In genomic region chr12:15846887-15847286, GRCh38 we compare ENCODE assay signal across 22 cellular contexts. TPM values are rescaled to one million over a fixed set of nuclear protein-coding genes. Genes with fewer than 3 reads are reported as not detected.
DNase-seq lines count a peak whose midpoint lies in the region; ATAC-seq and TF ChIP-seq lines count a peak whose summit lies in the region.
"Had no signal": no experiment of that assay in that cellular context is flagged by ENCODE, and none has a peak within 500 bp of the region (broad histone marks: within the 10 kb centered on the region; RNA-seq: fewer than 3 reads in every experiment).

No MANE protein-coding gene starts in this region.

- no peak overlapping the region for H3K9ac ChIP-seq in smooth muscle cell (ENCODE audit: low read depth)
- H3K9ac ChIP-seq in mammary epithelial cell (ENCODE audit: insufficient read depth, low read length), result no peak overlapping the region
- H3K9ac ChIP-seq: BLaER1 treated with 17β-estradiol and CSF1 and Interleukin-3, amounts not matched to agents 10 nM and 100 nM had no signal

- ATAC-seq in right cardiac atrium, result peak; percentile 81 to 90
- ATAC-seq in omental fat pad (ENCODE audit: low FRiP score), result no peak
- ATAC-seq: body of pancreas, mucosa of descending colon had no signal

- H3K4me3 ChIP-seq in right cardiac atrium (ENCODE audit: low read length) (no peak overlapping the region), smooth muscle cell (no peak overlapping the region), mammary epithelial cell (replicated peaks in 1 of 3; ENCODE audit: insufficient read depth in 1 of 3, low read depth in 2 of 3, low read length in 3 of 3) (no peak overlapping the region)
- H3K4me3 ChIP-seq: BLaER1 treated with 17β-estradiol and CSF1 and Interleukin-3, amounts not matched to agents 10 nM and 100 nM; body of pancreas; mucosa of descending colon; suprapubic skin had no signal

- WGBS in right cardiac atrium, result 54% methylated on average over 2 of the region's 2 CpGs
- WGBS in smooth muscle cell (ENCODE audit: low lambda C conversion rate), result 80% methylated on average over 2 of the region's 2 CpGs
- WGBS in mammary epithelial cell (ENCODE audit: low coverage, missing lambda C conversion rate), result 100% methylated on average over 2 of the region's 2 CpGs

- H3K4me2 ChIP-seq in smooth muscle cell (no peak overlapping the region), mammary epithelial cell (ENCODE audit: insufficient read depth, low read depth, low read length) (no peak overlapping the region)
- H3K4me2 ChIP-seq: BLaER1 treated with 17β-estradiol and CSF1 and Interleukin-3, amounts not matched to agents 10 nM and 100 nM had no signal

- BruUV-seq in mammary epithelial cell (replicated peaks; lab: Mats Ljungman, UMichigan), result no TSS peak

- DNase-seq in GM04504 (ENCODE audit: low read depth) (peak; percentile 62), epidermal melanocyte (ENCODE audit: insufficient read length, low spot score) (peak; percentile 43), right cardiac atrium (peak in 1 of 3 donors; percentile 18), smooth muscle cell (lab: John Stamatoyannopoulos, UW; ENCODE audit: unreplicated experiment) (no peak), omental fat pad (ENCODE audit: low spot score) (no peak), mammary epithelial cell (no peak), NCI-H187 treated with DMSO at 0.1 percent for 48 hours (lab: John Stamatoyannopoulos, UW) (no peak), NCI-H2171 (lab: John Stamatoyannopoulos, UW) (no peak)
- DNase-seq: activated B cell treated with CpG ODN at 0.5 μM for 24 hours; activated naive CD4-positive, alpha-beta T cell treated with anti-CD3 and anti-CD28 coated beads, Interleukin-2, amount 50 U/mL, for 16 hours; activated T-cell treated with anti-CD3 and anti-CD28 coated beads, Interleukin-2, amount 50 U/mL, for 48 hours; body of pancreas; GDM1; KG1; mucosa of descending colon; NCI-H2029 treated with DMSO at 0.1 percent for 48 hours; NCI-H524 treated with DMSO at 0.1 percent for 48 hours; SIG-M5; small intestine; stimulated activated CD4-positive, alpha-beta T cell treated with anti-CD3 and anti-CD28 coated beads, Interleukin-4, amount 100 ng/mL, for 24 hours had no signal

- CTCF ChIA-PET in mammary epithelial cell (lab: Charles Lee; ENCODE audit: low non-redundant PET), result no interaction called here

- intact Hi-C loops in right cardiac atrium (cut with DNase I), result loop anchor here in 1 of 4 donors (10.0 kb wide), 1 partner anchor 62 kb away; the partner anchor contains the start of gene EPS8
- intact Hi-C loops in mammary epithelial cell (cut with micrococcal nuclease), result no loop called here

- H3K4me1 ChIP-seq in right cardiac atrium (ENCODE audit: control insufficient read depth, insufficient read depth, low read length) (no peaks in the 10 kb centered on the region), smooth muscle cell (ENCODE audit: low read depth) (peaks cover 5% of the 10 kb centered on the region), mammary epithelial cell (ENCODE audit: insufficient read depth, low read length) (peaks cover 4% of the 10 kb centered on the region)
- H3K4me1 ChIP-seq: BLaER1 treated with 17β-estradiol and CSF1 and Interleukin-3, amounts not matched to agents 10 nM and 100 nM; body of pancreas had no signal

- no peaks in the 10 kb centered on the region for H3K36me3 ChIP-seq in smooth muscle cell (ENCODE audit: low read depth)
- H3K36me3 ChIP-seq in mammary epithelial cell (ENCODE audit: insufficient read depth, low read length), result no peaks in the 10 kb centered on the region
- H3K36me3 ChIP-seq: BLaER1 treated with 17β-estradiol and CSF1 and Interleukin-3, amounts not matched to agents 10 nM and 100 nM; suprapubic skin had no signal

- H2AFZ ChIP-seq in smooth muscle cell (ENCODE audit: low read depth) (peak overlapping the region; percentile 42), mammary epithelial cell (ENCODE audit: low read depth, low read length) (no peak overlapping the region)

- H4K20me1 ChIP-seq in smooth muscle cell (ENCODE audit: low read depth), result no peaks in the 10 kb centered on the region
- no peaks in the 10 kb centered on the region for H4K20me1 ChIP-seq in mammary epithelial cell (ENCODE audit: insufficient read depth, low read length)
- H4K20me1 ChIP-seq: BLaER1 treated with 17β-estradiol and CSF1 and Interleukin-3, amounts not matched to agents 10 nM and 100 nM had no signal

- dilution Hi-C loops in mammary epithelial cell (cut with HindIII; ENCODE audit: low sequenced_read_pairs), result no loop called here

- no peaks in the 10 kb centered on the region for H3K9me3 ChIP-seq in right cardiac atrium (ENCODE audit: control insufficient read depth, low read length)
- no peaks in the 10 kb centered on the region for H3K9me3 ChIP-seq in smooth muscle cell (replicated peaks; ENCODE audit: low read depth)
- H3K9me3 ChIP-seq in mammary epithelial cell (replicated peaks; ENCODE audit: insufficient read depth, low read length), result no peaks in the 10 kb centered on the region
- H3K9me3 ChIP-seq: BLaER1 treated with 17β-estradiol and CSF1 and Interleukin-3, amounts not matched to agents 10 nM and 100 nM; body of pancreas; mucosa of descending colon; suprapubic skin had no signal

- in situ Hi-C loops in mammary epithelial cell (cut with MboI; ENCODE audit: low sequenced_read_pairs in 2 of 2), result no loop called here

- no peak overlapping the region for H3K27ac ChIP-seq in right cardiac atrium (ENCODE audit: low read length)
- H3K27ac ChIP-seq in smooth muscle cell (ENCODE audit: low read depth), result no peak overlapping the region
- H3K27ac ChIP-seq in mammary epithelial cell (ENCODE audit: insufficient read depth, low read depth, low read length), result no peak overlapping the region
- H3K27ac ChIP-seq: BLaER1 treated with 17β-estradiol and CSF1 and Interleukin-3, amounts not matched to agents 10 nM and 100 nM; body of pancreas; suprapubic skin had no signal

- H3K27me3 ChIP-seq in right cardiac atrium (ENCODE audit: control insufficient read depth, insufficient read depth) (peaks cover 2% of the 10 kb centered on the region), smooth muscle cell (ENCODE audit: low read depth) (no peaks in the 10 kb centered on the region), mammary epithelial cell (ENCODE audit: insufficient read depth, low read length) (no peaks in the 10 kb centered on the region)
- H3K27me3 ChIP-seq: BLaER1 treated with 17β-estradiol and CSF1 and Interleukin-3, amounts not matched to agents 10 nM and 100 nM; body of pancreas; suprapubic skin had no signal

- TF ChIP-seq CTCF in smooth muscle cell (IDR thresholded peaks at IDR 0.05; ENCODE audit: borderline replicate concordance, insufficient read depth, poor library complexity, severe bottlenecking), result no peak
- no peak for TF ChIP-seq CTCF in omental fat pad (IDR thresholded peaks at IDR 0.05)
- no peak for TF ChIP-seq CTCF in mammary epithelial cell (conservative IDR thresholded peaks at IDR 0.05 in 1 of 2, IDR thresholded peaks at IDR 0.05 in 1 of 2; ENCODE audit: extremely low read depth in 1 of 2, insufficient read depth in 1 of 2, low read depth in 1 of 2, low read length in 2 of 2)

- H3K79me2 ChIP-seq in smooth muscle cell (ENCODE audit: low read depth), result no peaks in the 10 kb centered on the region
- H3K79me2 ChIP-seq in mammary epithelial cell (ENCODE audit: insufficient read depth, low read length), result no peaks in the 10 kb centered on the region

- no peaks in the 10 kb centered on the region for H3F3A ChIP-seq in smooth muscle cell (ENCODE audit: low read depth)

RNA-seq across cellular contexts. Expression of gene STRAP, which starts 35.3 kb away (rescaled TPM):
- total RNA-seq in right cardiac atrium, result 100 to 1,000 TPM; 102 to 127 (median 106) TPM
- polyA plus RNA-seq in right cardiac atrium, result 121 TPM
- 172 and 187 TPM in 2 replicates for total RNA-seq in smooth muscle cell
- polyA plus RNA-seq in smooth muscle cell, result 225 and 241 TPM in 2 replicates
- 10 to 100 TPM; 48.2 to 83.7 (median 68.1) TPM for total RNA-seq in omental fat pad
- 100 to 1,000 TPM in 1 of 2 donors, 10 to 100 TPM in 1; 83.2 to 163 TPM for total RNA-seq in mammary epithelial cell
- 133 TPM for polyA plus RNA-seq in mammary epithelial cell
- 84.0 TPM for polyA minus RNA-seq in mammary epithelial cell

RNA-seq across cellular contexts. Expression of gene EPS8, which starts 57.7 kb away (rescaled TPM):
- total RNA-seq in right cardiac atrium, result 10 to 100 TPM; 27.3 to 39.7 (median 32.8) TPM
- polyA plus RNA-seq in right cardiac atrium, result 18.6 TPM
- 44.1 and 68.3 TPM in 2 replicates for total RNA-seq in smooth muscle cell
- polyA plus RNA-seq in smooth muscle cell, result 22.9 and 27.5 TPM in 2 replicates
- 100 to 1,000 TPM; 181 to 354 (median 226) TPM for total RNA-seq in omental fat pad
- 10 to 100 TPM; 28.9 to 51.7 TPM for total RNA-seq in mammary epithelial cell
- polyA plus RNA-seq in mammary epithelial cell, result 35.2 TPM
- polyA minus RNA-seq in mammary epithelial cell, result 36.3 TPM

Comparison
In these comparisons a context has a peak if more than half of its experiments do, and no peak if none do; other contexts are left out.
1. DNase-seq: peak in GM04504 (single experiment) and epidermal melanocyte (single experiment); none in smooth muscle cell (single experiment), omental fat pad (single experiment), mammary epithelial cell (single experiment), NCI-H187 treated with DMSO at 0.1 percent for 48 hours (single experiment) and NCI-H2171 (single experiment).